In the genomic region with DNA sequence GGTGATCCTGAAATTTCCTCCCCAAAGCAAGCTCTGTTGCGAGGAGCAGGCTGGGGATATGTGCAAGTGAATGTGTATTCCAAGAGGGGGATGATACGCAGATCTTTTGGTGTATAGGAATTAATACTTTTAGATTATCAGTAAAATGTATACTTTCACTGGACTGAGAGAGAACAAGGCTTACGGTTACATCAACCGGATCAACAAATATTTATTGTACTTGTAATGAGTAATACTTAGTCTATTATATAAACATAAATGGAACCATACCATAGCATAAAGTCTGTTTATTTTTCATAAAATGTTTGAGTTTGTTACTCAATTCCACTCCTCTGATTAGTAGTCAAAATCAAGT, we compare ENCODE assay signal across 8 cellular contexts. TPM values are rescaled to one million over a fixed set of nuclear protein-coding genes. Genes with fewer than 3 reads are reported as not detected.
DNase-seq lines count a peak whose midpoint lies in the region; TF ChIP-seq lines count a peak whose summit lies in the region.

No MANE protein-coding gene starts in this region.

- H4K20me1 ChIP-seq in SK-N-SH (ENCODE audit: insufficient read depth) (peaks cover 32% of the 10 kb centered on the region), fibroblast of lung (ENCODE audit: control insufficient read depth, extremely low read depth, insufficient read depth, low read length) (no peaks in the 10 kb centered on the region)

- POLR2A ChIA-PET in SK-N-SH (lab: Yijun Ruan, JAX) = interaction anchor here (0.6 to 2.2 kb wide), 5 partner anchors 17 to 36 kb away, joined by 3 to 23 read pairs (median 4); a partner anchor contains a TSS

- peaks cover 45% of the 10 kb centered on the region for H3K79me2 ChIP-seq in SK-N-SH (ENCODE audit: insufficient read depth)
- peaks cover 40% of the 10 kb centered on the region for H3K79me2 ChIP-seq in fibroblast of lung (ENCODE audit: control insufficient read depth, insufficient read depth, low read length)

- H3K27me3 ChIP-seq in SK-N-SH (ENCODE audit: insufficient read depth) = no peaks in the 10 kb centered on the region
- H3K27me3 ChIP-seq in fibroblast of lung (ENCODE audit: control insufficient read depth, insufficient read depth, low read length) = no peaks in the 10 kb centered on the region
- H3K27me3 ChIP-seq in rectal smooth muscle tissue (ENCODE audit: control insufficient read depth, insufficient read depth, low read length) = no peaks in the 10 kb centered on the region

- WGBS in SK-N-SH (ENCODE audit: low lambda C conversion rate) = 5% methylated on average over 4 of the region's 4 CpGs

- TF ChIP-seq CTCF in SK-N-SH (IDR thresholded peaks at IDR 0.05) (no peak), fibroblast of lung (conservative IDR thresholded peaks at IDR 0.05 in 1 of 2, IDR thresholded peaks at IDR 0.05 in 1 of 2; ENCODE audit: low read depth in 1 of 2, low read length in 2 of 2) (no peak)

- no peak for DNase-seq in SK-N-SH
- no peak for DNase-seq in fibroblast of lung (ENCODE audit: low read depth in 2 of 2)
- no peak for DNase-seq in dermis blood vessel endothelial cell
- no peak for DNase-seq in NCI-H2171 treated with DMSO at 0.1 percent for 48 hours (lab: John Stamatoyannopoulos, UW)
- DNase-seq in LoVo (ENCODE audit: low spot score) = no peak
- no peak for DNase-seq in SHP77 treated with DMSO at 0.1 percent for 48 hours (lab: John Stamatoyannopoulos, UW)

- H3K9ac ChIP-seq in ES-I3 (ENCODE audit: low read depth, low read length) (peak overlapping the region; percentile 84), SK-N-SH (peak overlapping the region; percentile 89), fibroblast of lung (ENCODE audit: insufficient read depth, low read length) (peak overlapping the region; percentile 83), rectal smooth muscle tissue (ENCODE audit: low read length) (no peak overlapping the region)

- H3K36me3 ChIP-seq in ES-I3 (ENCODE audit: insufficient read depth, low read length) (no peaks in the 10 kb centered on the region), SK-N-SH (replicated peaks in 1 of 2; ENCODE audit: control insufficient read depth in 1 of 2, insufficient read depth in 2 of 2, low read length in 1 of 2) (peaks cover 3 to 5% of the 10 kb centered on the region in 2 experiments), fibroblast of lung (ENCODE audit: control insufficient read depth, insufficient read depth, low read length) (no peaks in the 10 kb centered on the region), rectal smooth muscle tissue (ENCODE audit: control insufficient read depth, insufficient read depth, low read length) (no peaks in the 10 kb centered on the region)

- H3F3A ChIP-seq in SK-N-SH (replicated peaks; ENCODE audit: insufficient read depth) = peaks cover 22% of the 10 kb centered on the region

- H3K9me3 ChIP-seq in ES-I3 (ENCODE audit: control insufficient read depth, insufficient read depth, low read length) (0 out of 2 replicates have a peak, but pooled peaks cover 2% of the 10 kb centered on the region), SK-N-SH (no peaks in the 10 kb centered on the region), fibroblast of lung (ENCODE audit: control insufficient read depth, insufficient read depth, low read depth, low read length) (no peaks in the 10 kb centered on the region)

- CTCF ChIA-PET in SK-N-SH (lab: Yijun Ruan, JAX) = interaction anchor here (0.6 to 1.5 kb wide), 4 partner anchors 31 to 86 kb away, joined by 3 to 8 read pairs (median 3); a partner anchor contains a TSS

- no peak for TF ChIP-seq EP300 in SK-N-SH (IDR thresholded peaks at IDR 0.05; ENCODE audit: borderline replicate concordance in 1 of 2, low read depth in 1 of 2, low read length in 1 of 2)

- peak overlapping the region; percentile 89 to 93 for H3K4me3 ChIP-seq in SK-N-SH (ENCODE audit: low read depth in 2 of 2, low read length in 1 of 2)
- H3K4me3 ChIP-seq in fibroblast of lung (replicated peaks in 1 of 4; ENCODE audit: control extremely low read depth in 1 of 4, insufficient read depth in 1 of 4, low read depth in 3 of 4, low read length in 4 of 4) = peak overlapping the region; percentile 82 to 98 (median 96)
- H3K4me3 ChIP-seq in rectal smooth muscle tissue (ENCODE audit: low read length) = peak overlapping the region; percentile 95

- H2AFZ ChIP-seq in SK-N-SH (ENCODE audit: low read depth) = peak overlapping the region; percentile 97
- H2AFZ ChIP-seq in fibroblast of lung (ENCODE audit: low read length) = peak overlapping the region; percentile 100

- peak overlapping the region; percentile 90 to 96 for H3K27ac ChIP-seq in SK-N-SH (ENCODE audit: low read depth in 2 of 2, low read length in 1 of 2)
- peak overlapping the region; percentile 95 for H3K27ac ChIP-seq in fibroblast of lung (ENCODE audit: insufficient read depth, low read length)
- peak overlapping the region; percentile 95 for H3K27ac ChIP-seq in rectal smooth muscle tissue (ENCODE audit: low read depth, low read length)

- H3K4me1 ChIP-seq in ES-I3 (ENCODE audit: insufficient read depth, low read length) (peaks cover 9% of the 10 kb centered on the region; the same call in 1 of the 2 replicates), SK-N-SH (ENCODE audit: control insufficient read depth in 1 of 2, insufficient read depth in 2 of 2, low read depth in 1 of 2, low read length in 1 of 2) (peaks cover 4 to 11% of the 10 kb centered on the region in 2 experiments; a peak in 2 of 4 replicates), fibroblast of lung (ENCODE audit: control insufficient read depth, extremely low read depth, insufficient read depth, low read length) (peaks cover 4% of the 10 kb centered on the region), rectal smooth muscle tissue (ENCODE audit: control insufficient read depth, insufficient read depth, low read length) (peaks cover 9% of the 10 kb centered on the region)

- H3K9me2 ChIP-seq in SK-N-SH = no peaks in the 10 kb centered on the region

- no peak for TF ChIP-seq RAD21 in SK-N-SH (IDR thresholded peaks at IDR 0.05; ENCODE audit: low read length)

- H3K4me2 ChIP-seq in SK-N-SH (peak overlapping the region; percentile 83), fibroblast of lung (ENCODE audit: extremely low read depth, insufficient read depth, low read length) (peak overlapping the region; percentile 87)

TF ChIP-seq in SK-N-SH, 30 proteins besides CTCF, POLR2A, EP300 and RAD21:
- TF ChIP-seq EZH2phosphoT487 (IDR thresholded peaks at IDR 0.05; ENCODE audit: borderline replicate concordance, low read depth) = no peak
- no peak for TF ChIP-seq GATA2 (CRISPR knock-in tag; IDR thresholded peaks at IDR 0.05)
- no peak for TF ChIP-seq POLR2AphosphoS5 (IDR thresholded peaks at IDR 0.05; ENCODE audit: low read depth, low read length)
- TF ChIP-seq, protein P1, sequence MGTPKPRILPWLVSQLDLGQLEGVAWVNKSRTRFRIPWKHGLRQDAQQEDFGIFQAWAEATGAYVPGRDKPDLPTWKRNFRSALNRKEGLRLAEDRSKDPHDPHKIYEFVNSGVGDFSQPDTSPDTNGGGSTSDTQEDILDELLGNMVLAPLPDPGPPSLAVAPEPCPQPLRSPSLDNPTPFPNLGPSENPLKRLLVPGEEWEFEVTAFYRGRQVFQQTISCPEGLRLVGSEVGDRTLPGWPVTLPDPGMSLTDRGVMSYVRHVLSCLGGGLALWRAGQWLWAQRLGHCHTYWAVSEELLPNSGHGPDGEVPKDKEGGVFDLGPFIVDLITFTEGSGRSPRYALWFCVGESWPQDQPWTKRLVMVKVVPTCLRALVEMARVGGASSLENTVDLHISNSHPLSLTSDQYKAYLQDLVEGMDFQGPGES (IDR thresholded peaks at IDR 0.05; ENCODE audit: low read depth, low read length) = no peak
- TF ChIP-seq CHD2 (IDR thresholded peaks at IDR 0.05; ENCODE audit: low read length, partially characterized antibody) = peak; percentile 2
- no peak for TF ChIP-seq NFIC (IDR thresholded peaks at IDR 0.05; ENCODE audit: borderline replicate concordance)

RNA-seq across cellular contexts. Expression of a gene that starts 0.7 kb away (rescaled TPM):
- polyA plus RNA-seq in SK-N-SH (2012; rRNA removed) (23.2 and 34.4 TPM in 2 replicates), fibroblast of lung (85.4 and 106 TPM in 2 replicates)
- 24.4 and 27.7 TPM in 2 replicates for polyA plus RNA-seq in SK-N-SH (2012; cell fraction: cytosol; rRNA removed)
- polyA plus RNA-seq in SK-N-SH (2012; cell fraction: nucleus; rRNA removed) = 63.9 and 115 TPM in 2 replicates
- total RNA-seq in fibroblast of lung (107 and 114 TPM in 2 replicates), dermis blood vessel endothelial cell (123 and 136 TPM in 2 replicates)
- polyA plus RNA-seq in fibroblast of lung (2012) = 69.9 and 91.3 TPM in 2 replicates
- polyA minus RNA-seq in fibroblast of lung (ENCODE audit: low replicate concordance) = 19.4 and 22.3 TPM in 2 replicates

RNA-seq across cellular contexts. Expression of a gene that starts 36.2 kb away (rescaled TPM):
- polyA plus RNA-seq in SK-N-SH (2012; rRNA removed) (297 and 465 TPM in 2 replicates), fibroblast of lung (881 and 1,185 TPM in 2 replicates)
- 477 and 1,130 TPM in 2 replicates for polyA plus RNA-seq in SK-N-SH (2012; cell fraction: cytosol; rRNA removed)
- polyA plus RNA-seq in SK-N-SH (2012; cell fraction: nucleus; rRNA removed) = 230 and 235 TPM in 2 replicates
- total RNA-seq in fibroblast of lung (2,414 and 3,168 TPM in 2 replicates), dermis blood vessel endothelial cell (394 and 634 TPM in 2 replicates)
- 2,786 and 3,161 TPM in 2 replicates for polyA plus RNA-seq in fibroblast of lung (2012)
- polyA minus RNA-seq in fibroblast of lung (ENCODE audit: low replicate concordance) = 208 and 237 TPM in 2 replicates

RNA-seq across cellular contexts. Expression of a gene that starts 42.3 kb away (rescaled TPM):
- polyA plus RNA-seq in SK-N-SH (2012; rRNA removed) (0.03 TPM in 2 replicates), fibroblast of lung (8.1 and 8.7 TPM in 2 replicates)
- polyA plus RNA-seq in SK-N-SH (2012; cell fraction: cytosol; rRNA removed) = 0.04 and 0.05 TPM in 2 replicates
- polyA plus RNA-seq in SK-N-SH (2012; cell fraction: nucleus; rRNA removed) = 0.04 TPM in 2 replicates
- total RNA-seq in fibroblast of lung (12.7 and 14.4 TPM in 2 replicates), dermis blood vessel endothelial cell (39.6 and 44.6 TPM in 2 replicates)
- polyA plus RNA-seq in fibroblast of lung (2012) = 5.3 and 5.8 TPM in 2 replicates
- 1.8 and 4.3 TPM in 2 replicates for polyA minus RNA-seq in fibroblast of lung (ENCODE audit: low replicate concordance)

RNA-seq across cellular contexts. Expression of a gene that starts 43.1 kb away (rescaled TPM):
- polyA plus RNA-seq in SK-N-SH (2012; rRNA removed) (2.2 and 3.3 TPM in 2 replicates), fibroblast of lung (8.0 and 8.7 TPM in 2 replicates)
- 4.3 and 4.9 TPM in 2 replicates for polyA plus RNA-seq in SK-N-SH (2012; cell fraction: cytosol; rRNA removed)
- 1.9 and 4.5 TPM in 2 replicates for polyA plus RNA-seq in SK-N-SH (2012; cell fraction: nucleus; rRNA removed)
- total RNA-seq in fibroblast of lung (16.3 and 16.4 TPM in 2 replicates), dermis blood vessel endothelial cell (19.5 and 20.3 TPM in 2 replicates)
- polyA plus RNA-seq in fibroblast of lung (2012) = 6.7 and 7.5 TPM in 2 replicates
- polyA minus RNA-seq in fibroblast of lung (ENCODE audit: low replicate concordance) = 2.3 TPM in 1 of 2 replicates, not detected in the other
